Comparison of ENCODE assay signal across 16 cellular contexts in the genomic region with DNA sequence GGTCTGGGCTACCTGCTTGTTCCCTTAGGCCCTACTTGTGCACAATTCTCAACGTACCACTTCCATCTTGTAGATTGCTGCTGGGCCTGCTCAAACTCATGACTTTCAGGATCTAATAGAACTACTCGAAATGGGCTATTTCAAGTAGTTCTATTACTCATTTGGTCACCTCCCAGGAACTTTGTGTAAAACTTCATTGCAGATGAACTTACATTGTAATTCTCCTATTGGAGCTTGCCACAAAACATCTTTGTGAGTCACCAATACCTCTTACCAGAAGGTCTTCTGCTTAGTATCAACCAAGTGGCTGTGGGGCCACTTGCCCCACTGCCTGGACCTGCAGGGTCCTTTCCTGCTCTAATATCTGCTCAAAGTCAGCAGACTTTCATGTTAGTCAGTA. TPM values are rescaled to one million over a fixed set of nuclear protein-coding genes. Genes with fewer than 3 reads are reported as not detected.
DNase-seq lines count a peak whose midpoint lies in the region; ATAC-seq, FAIRE-seq and TF ChIP-seq lines count a peak whose summit lies in the region.
"Had no signal": no experiment of that assay in that cellular context is flagged by ENCODE, and none has a peak within 500 bp of the region (broad histone marks: within the 10 kb centered on the region; RNA-seq: fewer than 3 reads in every experiment).

No MANE protein-coding gene starts in this region.

- H3K4me2 ChIP-seq in SK-N-SH (no peak overlapping the region), astrocyte (ENCODE audit: low read length) (no peak overlapping the region)

- H3K27me3 Mint-ChIP-seq in astrocyte (ENCODE audit: low read depth, unreplicated experiment), result no peaks in the 10 kb centered on the region

- no peaks in the 10 kb centered on the region for H3K27me3 ChIP-seq in SK-N-SH (ENCODE audit: insufficient read depth)
- H3K27me3 ChIP-seq in astrocyte (ENCODE audit: insufficient read depth, low read length), result no peaks in the 10 kb centered on the region

- no peak overlapping the region for H3K27ac ChIP-seq in SK-N-SH (ENCODE audit: low read depth in 2 of 2, low read length in 1 of 2)
- H3K27ac ChIP-seq in astrocyte (ENCODE audit: low read depth, low read length), result no peak overlapping the region
- H3K27ac ChIP-seq: 22Rv1 had no signal

- no peaks in the 10 kb centered on the region for H3F3A ChIP-seq in SK-N-SH (replicated peaks; ENCODE audit: insufficient read depth)

- TF ChIP-seq EP300 in SK-N-SH (IDR thresholded peaks at IDR 0.05; ENCODE audit: borderline replicate concordance in 1 of 2, low read depth in 1 of 2, low read length in 1 of 2), result no peak

- no peaks in the 10 kb centered on the region for H4K20me1 ChIP-seq in SK-N-SH (ENCODE audit: insufficient read depth)
- no peaks in the 10 kb centered on the region for H4K20me1 ChIP-seq in astrocyte (ENCODE audit: insufficient read depth, low read length)

- H3K9me2 ChIP-seq in SK-N-SH, result no peaks in the 10 kb centered on the region

- POLR2A ChIA-PET in SK-N-SH (lab: Yijun Ruan, JAX), result no interaction called here

- ATAC-seq in SK-N-SH treated with all-trans-retinoic acid at 6 μM for 48 hours, result no peak
- ATAC-seq in GM21576 (IDR thresholded peaks at IDR 0.05; ENCODE audit: unreplicated experiment), result no peak
- ATAC-seq in GM19397 (IDR thresholded peaks at IDR 0.05; ENCODE audit: unreplicated experiment), result no peak

- DNase-seq in SK-N-SH, result no peak
- peak; percentile 48 for DNase-seq in astrocyte (ENCODE audit: low read depth)
- DNase-seq in fibroblast of the aortic adventitia (ENCODE audit: low read depth), result peak; percentile 58
- DNase-seq in stromal cell of bone marrow (ENCODE audit: low read depth), result peak; percentile 9
- no peak for DNase-seq in C1 segment of cervical spinal cord (lab: John Stamatoyannopoulos, UW)
- DNase-seq: H9, Karpas-422, NCI-H1105 treated with DMSO at 0.1 percent for 48 hours had no signal

- H3K4me3 Mint-ChIP-seq in astrocyte (ENCODE audit: unreplicated experiment), result no peak overlapping the region
- H3K4me3 Mint-ChIP-seq: H9 had no signal

- no peak overlapping the region for H3K4me3 ChIP-seq in SK-N-SH (ENCODE audit: low read depth in 2 of 2, low read length in 1 of 2)
- no peak overlapping the region for H3K4me3 ChIP-seq in astrocyte (ENCODE audit: insufficient read depth, low read depth, low read length)
- no peak overlapping the region for H3K4me3 ChIP-seq in fibroblast of the aortic adventitia (ENCODE audit: low read depth, low read length)

- WGBS in SK-N-SH (ENCODE audit: low lambda C conversion rate), result 35% methylated on average over 2 of the region's 2 CpGs

- H3K9me3 ChIP-seq in SK-N-SH (no peaks in the 10 kb centered on the region), astrocyte (ENCODE audit: insufficient read depth, low read depth, low read length) (no peaks in the 10 kb centered on the region)

- H3K9me3 Mint-ChIP-seq in astrocyte (ENCODE audit: unreplicated experiment), result no peaks in the 10 kb centered on the region
- H3K9me3 Mint-ChIP-seq: H9 had no signal

- H3K4me1 Mint-ChIP-seq in astrocyte (ENCODE audit: low read depth, unreplicated experiment), result peaks cover 4% of the 10 kb centered on the region
- H3K4me1 Mint-ChIP-seq: H9 had no signal

- no peak for FAIRE-seq in astrocyte (lab: Jason Lieb, UNC)

- H3K79me2 ChIP-seq in SK-N-SH (ENCODE audit: insufficient read depth) (no peaks in the 10 kb centered on the region), astrocyte (ENCODE audit: insufficient read depth, low read length) (no peaks in the 10 kb centered on the region)

- no peak overlapping the region for H3K9ac ChIP-seq in SK-N-SH
- no peak overlapping the region for H3K9ac ChIP-seq in astrocyte (ENCODE audit: low read length)

- H3K36me3 ChIP-seq in SK-N-SH (replicated peaks in 1 of 2; ENCODE audit: control insufficient read depth in 1 of 2, insufficient read depth in 2 of 2, low read length in 1 of 2) (no peaks in the 10 kb centered on the region), astrocyte (ENCODE audit: insufficient read depth, low read length) (no peaks in the 10 kb centered on the region)

- no peak overlapping the region for H3K27ac Mint-ChIP-seq in astrocyte (ENCODE audit: unreplicated experiment)
- H3K27ac Mint-ChIP-seq: H9 had no signal

- no peak for TF ChIP-seq RAD21 in SK-N-SH (IDR thresholded peaks at IDR 0.05; ENCODE audit: low read length)

- CTCF ChIA-PET in SK-N-SH (lab: Yijun Ruan, JAX), result interaction anchor here (0.6 to 0.7 kb wide), 2 partner anchors 13 to 67 kb away, joined by 3 read pairs; no protein-coding TSS in a partner anchor

- H2AFZ ChIP-seq in SK-N-SH (ENCODE audit: low read depth), result no peak overlapping the region
- H2AFZ ChIP-seq in astrocyte (ENCODE audit: low read depth, low read length), result no peak overlapping the region

- H3K36me3 Mint-ChIP-seq in astrocyte (ENCODE audit: low read depth, unreplicated experiment), result no peaks in the 10 kb centered on the region

- no peaks in the 10 kb centered on the region for H3K4me1 ChIP-seq in SK-N-SH (ENCODE audit: control insufficient read depth in 1 of 2, insufficient read depth in 2 of 2, low read depth in 1 of 2, low read length in 1 of 2)
- H3K4me1 ChIP-seq in astrocyte (ENCODE audit: insufficient read depth, low read length), result no peaks in the 10 kb centered on the region

- TF ChIP-seq CTCF in SK-N-SH (IDR thresholded peaks at IDR 0.05) (no peak), astrocyte (IDR thresholded peaks at IDR 0.05; ENCODE audit: insufficient read depth, low read depth, low read length) (no peak), fibroblast of the aortic adventitia (IDR thresholded peaks at IDR 0.05; ENCODE audit: insufficient read depth, low read length) (no peak)

TF ChIP-seq in SK-N-SH, 30 proteins besides CTCF, POLR2A, EP300 and RAD21:
- TF ChIP-seq POLR2AphosphoS5 (IDR thresholded peaks at IDR 0.05; ENCODE audit: low read depth, low read length) (no peak), TCF12 (IDR thresholded peaks at IDR 0.05) (peak; percentile 11; the same call in 1 of the 2 replicates)

TF ChIP-seq in SK-N-SH treated with all-trans-retinoic acid at 6 μM for 48 hours, 23 proteins besides CTCF, POLR2A, EP300 and RAD21:
- TF ChIP-seq ZFP3 (CRISPR knock-in tag; IDR thresholded peaks at IDR 0.05) (no peak), PPARA (CRISPR knock-in tag; IDR thresholded peaks at IDR 0.05; ENCODE audit: borderline replicate concordance) (no peak), ARNTL (CRISPR knock-in tag; IDR thresholded peaks at IDR 0.05; ENCODE audit: borderline replicate concordance, low read depth) (no peak)
- TF ChIP-seq, protein P1, sequence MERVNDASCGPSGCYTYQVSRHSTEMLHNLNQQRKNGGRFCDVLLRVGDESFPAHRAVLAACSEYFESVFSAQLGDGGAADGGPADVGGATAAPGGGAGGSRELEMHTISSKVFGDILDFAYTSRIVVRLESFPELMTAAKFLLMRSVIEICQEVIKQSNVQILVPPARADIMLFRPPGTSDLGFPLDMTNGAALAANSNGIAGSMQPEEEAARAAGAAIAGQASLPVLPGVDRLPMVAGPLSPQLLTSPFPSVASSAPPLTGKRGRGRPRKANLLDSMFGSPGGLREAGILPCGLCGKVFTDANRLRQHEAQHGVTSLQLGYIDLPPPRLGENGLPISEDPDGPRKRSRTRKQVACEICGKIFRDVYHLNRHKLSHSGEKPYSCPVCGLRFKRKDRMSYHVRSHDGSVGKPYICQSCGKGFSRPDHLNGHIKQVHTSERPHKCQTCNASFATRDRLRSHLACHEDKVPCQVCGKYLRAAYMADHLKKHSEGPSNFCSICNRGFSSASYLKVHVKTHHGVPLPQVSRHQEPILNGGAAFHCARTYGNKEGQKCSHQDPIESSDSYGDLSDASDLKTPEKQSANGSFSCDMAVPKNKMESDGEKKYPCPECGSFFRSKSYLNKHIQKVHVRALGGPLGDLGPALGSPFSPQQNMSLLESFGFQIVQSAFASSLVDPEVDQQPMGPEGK (CRISPR knock-in tag; IDR thresholded peaks at IDR 0.05; ENCODE audit: borderline replicate concordance), result no peak
TF ChIP-seq in SK-N-SH treated with all-trans-retinoic acid at 6 μM for 48 hours: peak in this region for 0.

RNA-seq across cellular contexts. Expression of gene MYOCOS, which starts 10.7 kb away (rescaled TPM):
- not detected in 2 replicates for polyA plus RNA-seq in SK-N-SH (2012; rRNA removed)
- polyA plus RNA-seq in SK-N-SH (2012; cell fraction: cytosol; rRNA removed), result not detected in 2 replicates
- polyA plus RNA-seq in SK-N-SH (2012; cell fraction: nucleus; rRNA removed), result 0.02 TPM in 1 of 2 replicates, not detected in the other
- total RNA-seq in astrocyte (not detected in 2 replicates), fibroblast of the aortic adventitia (ENCODE audit: low replicate concordance) (not detected in 2 replicates)
- total RNA-seq: G401, NCI-H460, SK-MEL-5 had no signal

RNA-seq across cellular contexts. Expression of gene MYOC, which starts 41.2 kb away (rescaled TPM):
- polyA plus RNA-seq in SK-N-SH (2012; rRNA removed), result not detected in 2 replicates
- polyA plus RNA-seq in SK-N-SH (2012; cell fraction: cytosol; rRNA removed), result not detected in 2 replicates
- polyA plus RNA-seq in SK-N-SH (2012; cell fraction: nucleus; rRNA removed), result not detected in 2 replicates
- total RNA-seq in astrocyte, result not detected in 2 replicates
- total RNA-seq in fibroblast of the aortic adventitia (ENCODE audit: low replicate concordance), result 0.36 and 3.8 TPM in 2 replicates
- total RNA-seq: H9, NCI-H460, OCI-LY7, SK-MEL-5 had no signal

Comparison
In these comparisons a context has a peak if more than half of its experiments do, and no peak if none do; other contexts are left out.
1. DNase-seq: peak in astrocyte (single experiment), fibroblast of the aortic adventitia (single experiment) and stromal cell of bone marrow (single experiment); none in SK-N-SH (single experiment) and C1 segment of cervical spinal cord (0 of 14).